In genomic region chr11:75523811-75524401, GRCh38 we compare ENCODE assay signal across 13 cellular contexts. TPM values are rescaled to one million over a fixed set of nuclear protein-coding genes. Genes with fewer than 3 reads are reported as not detected.
DNase-seq lines count a peak whose midpoint lies in the region; ATAC-seq and TF ChIP-seq lines count a peak whose summit lies in the region.
"Had no signal": no experiment of that assay in that cellular context is flagged by ENCODE, and none has a peak within 500 bp of the region (broad histone marks: within the 10 kb centered on the region; RNA-seq: fewer than 3 reads in every experiment).

No MANE protein-coding gene starts in this region.

- H3K36me3 ChIP-seq in skeletal muscle tissue (ENCODE audit: control insufficient read depth in 3 of 3, insufficient read depth in 3 of 3, low read length in 3 of 3) = no peaks in the 10 kb centered on the region

- H3K27ac Mint-ChIP-seq in T-helper 1 cell treated with Interleukin-12 subunit alpha and Interleukin-12 subunit beta and Interleukin-4 antibody, amounts not matched to agents 30 μg/mL and 1 μg/mL, for 36 hours = no peak overlapping the region
- H3K27ac Mint-ChIP-seq in T-cell = peak overlapping the region; percentile 76 to 84
- H3K27ac Mint-ChIP-seq: dendritic cell treated with granulocyte-macrophage colony-stimulating factor and Interleukin-4, amounts not matched to agents 40 ng/mL and 50 ng/mL, for 4 days had no signal

- DNase-seq in T-helper 1 cell (no peak), T-cell (no peak), fibroblast of the aortic adventitia (ENCODE audit: low read depth) (no peak), cerebellum (ENCODE audit: low spot score) (no peak), NCI-H2227 treated with DMSO at 0.1 percent for 48 hours (lab: John Stamatoyannopoulos, UW) (no peak), GM19238 (ENCODE audit: insufficient read length, low spot score) (no peak)
- DNase-seq: GF-D8, mammary epithelial cell, NCI-H526, SW 1271 had no signal

- no peaks in the 10 kb centered on the region for H3K9me3 Mint-ChIP-seq in T-helper 1 cell treated with Interleukin-12 subunit alpha and Interleukin-12 subunit beta and Interleukin-4 antibody, amounts not matched to agents 30 μg/mL and 1 μg/mL, for 36 hours
- H3K9me3 Mint-ChIP-seq in T-cell = no peaks in the 10 kb centered on the region
- H3K9me3 Mint-ChIP-seq: dendritic cell treated with granulocyte-macrophage colony-stimulating factor and Interleukin-4, amounts not matched to agents 40 ng/mL and 50 ng/mL, for 4 days had no signal

- H3K9ac ChIP-seq in skeletal muscle tissue (ENCODE audit: low read depth in 1 of 3, low read length in 3 of 3) = peak overlapping the region; percentile 15 to 88 (median 65)

- H3K4me3 ChIP-seq in fibroblast of the aortic adventitia (ENCODE audit: low read depth, low read length) (peak overlapping the region; percentile 88), skeletal muscle tissue (ENCODE audit: low read length in 3 of 3) (peak overlapping the region; percentile 5 to 83 (median 29))

- CTCF ChIA-PET in T-cell (lab: Charles Lee) = interaction anchor here in 1 of 2 donors (1.1 kb wide), 1 partner anchor 9 kb away, joined by 3 read pairs; no protein-coding TSS in a partner anchor

- H3K9me3 ChIP-seq in skeletal muscle tissue (ENCODE audit: control insufficient read depth in 3 of 3, low read length in 3 of 3) = no peaks in the 10 kb centered on the region

- no peak overlapping the region for H3K27ac ChIP-seq in skeletal muscle tissue (ENCODE audit: low read depth, low read length)

- POLR2A ChIA-PET in T-cell (lab: Charles Lee) = no interaction called here

- peaks cover 38 to 50% (median 42%) of the 10 kb centered on the region in 3 donors for H3K4me1 ChIP-seq in skeletal muscle tissue (ENCODE audit: control insufficient read depth in 3 of 3, insufficient read depth in 3 of 3, low read length in 3 of 3)

- no peaks in the 10 kb centered on the region for H3K36me3 Mint-ChIP-seq in T-helper 1 cell treated with Interleukin-12 subunit alpha and Interleukin-12 subunit beta and Interleukin-4 antibody, amounts not matched to agents 30 μg/mL and 1 μg/mL, for 36 hours (ENCODE audit: low read depth)
- no peaks in the 10 kb centered on the region for H3K36me3 Mint-ChIP-seq in T-cell

- H3K27me3 Mint-ChIP-seq in T-helper 1 cell treated with Interleukin-12 subunit alpha and Interleukin-12 subunit beta and Interleukin-4 antibody, amounts not matched to agents 30 μg/mL and 1 μg/mL, for 36 hours (ENCODE audit: low read depth) = peaks cover 26% of the 10 kb centered on the region
- no peaks in the 10 kb centered on the region for H3K27me3 Mint-ChIP-seq in T-cell

- ATAC-seq in T-cell (replicated peaks in 1 of 4) = no peak

- TF ChIP-seq CTCF in fibroblast of the aortic adventitia (IDR thresholded peaks at IDR 0.05; ENCODE audit: insufficient read depth, low read length) = no peak

- H3K4me1 Mint-ChIP-seq in T-helper 1 cell treated with Interleukin-12 subunit alpha and Interleukin-12 subunit beta and Interleukin-4 antibody, amounts not matched to agents 30 μg/mL and 1 μg/mL, for 36 hours (ENCODE audit: low read depth) = peaks cover 19% of the 10 kb centered on the region
- H3K4me1 Mint-ChIP-seq in T-cell = peaks cover 21 to 51% (median 45%) of the 10 kb centered on the region in 3 donors

- peak overlapping the region; percentile 81 for H3K4me3 Mint-ChIP-seq in T-helper 1 cell treated with Interleukin-12 subunit alpha and Interleukin-12 subunit beta and Interleukin-4 antibody, amounts not matched to agents 30 μg/mL and 1 μg/mL, for 36 hours
- H3K4me3 Mint-ChIP-seq in T-cell = peak overlapping the region; percentile 83 to 88 (median 87)

- H3K27me3 ChIP-seq in skeletal muscle tissue (ENCODE audit: control insufficient read depth in 3 of 3, insufficient read depth in 3 of 3, low read length in 3 of 3) = no peaks in the 10 kb centered on the region

RNA-seq across cellular contexts. Expression of gene GDPD5, which starts 1.8 kb away (rescaled TPM):
- total RNA-seq in T-cell (10 to 100 TPM; 31.4 to 81.3 (median 70.9) TPM), fibroblast of the aortic adventitia (ENCODE audit: low replicate concordance) (5.3 and 12.4 TPM in 2 replicates), skeletal muscle tissue (7.8 TPM), cerebellum (30.2 TPM)

RNA-seq across cellular contexts. Expression of gene SERPINH1, which starts 38.1 kb away (rescaled TPM):
- total RNA-seq in T-cell (10 to 100 TPM in 3 of 5 donors, 1 to 10 TPM in 2; 5.2 to 16.4 (median 13.9) TPM), fibroblast of the aortic adventitia (ENCODE audit: low replicate concordance) (374 and 497 TPM in 2 replicates), skeletal muscle tissue (237 TPM), cerebellum (57.0 TPM)
